Comparison of ENCODE assay signal across 20 cellular contexts in genomic region chr1:41762777-41763176, GRCh38.
DNase-seq lines count a peak whose midpoint lies in the region; ATAC-seq and TF ChIP-seq lines count a peak whose summit lies in the region.
"Had no signal": no experiment of that assay in that cellular context is flagged by ENCODE, and none has a peak within 500 bp of the region (broad histone marks: within the 10 kb centered on the region; RNA-seq: fewer than 3 reads in every experiment).

No MANE protein-coding gene starts in this region.

- CTCF ChIA-PET in IMR-90 (lab: Yijun Ruan, JAX) (no interaction called here), Caco-2 (lab: Charles Lee) (no interaction called here)

- H2BK5ac ChIP-seq in IMR-90 (ENCODE audit: low read depth, low read length, poor library complexity, severe bottlenecking) (no peak overlapping the region), neuronal stem cell (ENCODE audit: low read length) (no peak overlapping the region)

- intact Hi-C loops in Right ventricle myocardium superior (cut with DNase I), result no loop called here
- intact Hi-C loops in cardiac septum (cut with DNase I), result no loop called here
- intact Hi-C loops in IMR-90 (cut with micrococcal nuclease), result no loop called here
- intact Hi-C loops in Caco-2 (cut with micrococcal nuclease; ENCODE audit: unreplicated experiment), result no loop called here

- in situ Hi-C loops in IMR-90 (cut with MboI; ENCODE audit: low sequenced_read_pairs), result no loop called here

- TF ChIP-seq POLR2A in IMR-90 (IDR thresholded peaks at IDR 0.05; ENCODE audit: low read depth, low read length), result no peak

- H2AFZ ChIP-seq in DND-41 (ENCODE audit: low read depth, low read length), result no peak overlapping the region
- H2AFZ ChIP-seq in IMR-90 (replicated peaks; ENCODE audit: low read length, poor library complexity), result peak overlapping the region; percentile 15
- no peak overlapping the region for H2AFZ ChIP-seq in neuronal stem cell (ENCODE audit: low read length)

- H2AK9ac ChIP-seq in IMR-90 (replicated peaks; ENCODE audit: low read depth, low read length, poor library complexity), result no peak overlapping the region

- dilution Hi-C loops in IMR-90 (cut with HindIII; ENCODE audit: low sequenced_read_pairs, unreplicated experiment), result no loop called here

- H4K91ac ChIP-seq in IMR-90 (ENCODE audit: insufficient read depth, low read depth, low read length) (no peak overlapping the region), neuronal stem cell (ENCODE audit: low read depth, low read length, poor library complexity) (no peak overlapping the region)

- no peak overlapping the region for H3K56ac ChIP-seq in IMR-90 (ENCODE audit: extremely low read depth, insufficient read depth, low read length)

- no peak overlapping the region for H2BK120ac ChIP-seq in IMR-90 (ENCODE audit: low read depth, low read length)
- no peak overlapping the region for H2BK120ac ChIP-seq in neuronal stem cell (ENCODE audit: low read depth, low read length)

- WGBS in IMR-90 (ENCODE audit: extremely low coverage in 2 of 2, insufficient read length in 1 of 2), 2 experiments, result no CpG with 5 or more reads among the region's 1 CpG
- WGBS in neuronal stem cell (ENCODE audit: extremely low coverage in 2 of 2, insufficient read length in 2 of 2, insufficient replicate concordance in 1 of 2), 2 donors, result no CpG with 5 or more reads among the region's 1 CpG

- no peak overlapping the region for H2BK20ac ChIP-seq in IMR-90 (ENCODE audit: low read depth, low read length)

- ATAC-seq in Right ventricle myocardium superior (ENCODE audit: poor library complexity) (peak; percentile 19), DND-41 (ENCODE audit: insufficient read depth, low read depth) (no peak), IMR-90 (ENCODE audit: low read depth) (no peak), GM19452 (IDR thresholded peaks at IDR 0.05; ENCODE audit: unreplicated experiment) (no peak)
- ATAC-seq: A549; CD8-positive, alpha-beta T cell had no signal

- 0 out of 2 replicates have a peak, but pooled peaks cover 5% of the 10 kb centered on the region for H3K9me1 ChIP-seq in IMR-90 (ENCODE audit: insufficient read depth, low read length)

- H3K36me3 Mint-ChIP-seq in type B pancreatic cell (peaks cover under 1% of the 10 kb centered on the region), Caco-2 (ENCODE audit: insufficient read depth, unreplicated experiment) (no peaks in the 10 kb centered on the region)
- H3K36me3 Mint-ChIP-seq: CD8-positive, alpha-beta T cell had no signal

- H3K27me3 ChIP-seq in DND-41 (ENCODE audit: insufficient read depth, low read length, poor library complexity) (no peaks in the 10 kb centered on the region), IMR-90 (ENCODE audit: control insufficient read depth, insufficient read depth, low read length) (peaks cover 6% of the 10 kb centered on the region; the same call in 1 of the 2 replicates), neuronal stem cell (ENCODE audit: control insufficient read depth in 3 of 3, insufficient read depth in 3 of 3, low read depth in 1 of 3, low read length in 3 of 3) (no peaks in the 10 kb centered on the region), Caco-2 (replicated peaks; ENCODE audit: control insufficient read depth, insufficient read depth, low read length) (no peaks in the 10 kb centered on the region)
- H3K27me3 ChIP-seq: BLaER1 treated with 17β-estradiol and CSF1 and Interleukin-3, amounts not matched to agents 10 nM and 100 nM had no signal

- H3K27me3 Mint-ChIP-seq in type B pancreatic cell (peaks cover 33% of the 10 kb centered on the region), Caco-2 (ENCODE audit: insufficient read depth, unreplicated experiment) (peaks cover 13% of the 10 kb centered on the region)
- H3K27me3 Mint-ChIP-seq: B cell; CD4-positive, alpha-beta T cell had no signal

- peak; percentile 50 for DNase-seq in Right ventricle myocardium superior
- DNase-seq in cardiac septum (ENCODE audit: low spot score), result no peak
- no peak for DNase-seq in DND-41
- DNase-seq in IMR-90, result no peak
- no peak for DNase-seq in neuronal stem cell (ENCODE audit: low spot score)
- DNase-seq in type B pancreatic cell (ENCODE audit: extremely low spot score, unreplicated experiment), result no peak
- no peak for DNase-seq in Caco-2
- DNase-seq: AML-193; CD4-positive, alpha-beta T cell; CD8-positive, alpha-beta T cell; DMS 273 treated with DMSO at 0.1 percent for 48 hours; DMS153; DMS79; GF-D8 had no signal

- H3K4me1 ChIP-seq in DND-41 (ENCODE audit: insufficient read depth, low read length) (peaks cover 4% of the 10 kb centered on the region; the same call in 1 of the 2 replicates), IMR-90 (ENCODE audit: control insufficient read depth, insufficient read depth, low read length) (no peaks in the 10 kb centered on the region), neuronal stem cell (ENCODE audit: control insufficient read depth in 2 of 2, insufficient read depth in 1 of 2, low read depth in 1 of 2, low read length in 2 of 2) (peaks cover 2 to 4% of the 10 kb centered on the region in 2 donors), Caco-2 (no peaks in the 10 kb centered on the region)
- H3K4me1 ChIP-seq: A549 had no signal

- H3K14ac ChIP-seq in IMR-90 (replicated peaks; ENCODE audit: low read depth, low read length) (no peak overlapping the region), neuronal stem cell (ENCODE audit: low read length) (no peak overlapping the region)

- no peaks in the 10 kb centered on the region for H3K79me1 ChIP-seq in IMR-90 (ENCODE audit: low read depth in 1 of 2, low read length in 2 of 2)
- no peaks in the 10 kb centered on the region for H3K79me1 ChIP-seq in neuronal stem cell (ENCODE audit: low read depth, low read length)

- H3K4me3 Mint-ChIP-seq in type B pancreatic cell (no peak overlapping the region), Caco-2 (ENCODE audit: unreplicated experiment) (no peak overlapping the region)
- H3K4me3 Mint-ChIP-seq: B cell; CD4-positive, alpha-beta T cell; CD8-positive, alpha-beta T cell had no signal

- H2BK12ac ChIP-seq in neuronal stem cell (ENCODE audit: low read length), result no peak overlapping the region

- H3K9ac ChIP-seq in DND-41 (ENCODE audit: low read depth, low read length) (no peak overlapping the region), IMR-90 (ENCODE audit: low read depth, low read length) (no peak overlapping the region), neuronal stem cell (ENCODE audit: low read depth, low read length, poor library complexity) (no peak overlapping the region)
- H3K9ac ChIP-seq: BLaER1 treated with 17β-estradiol and CSF1 and Interleukin-3, amounts not matched to agents 10 nM and 100 nM had no signal

- no peak overlapping the region for H4K5ac ChIP-seq in IMR-90 (ENCODE audit: low read depth, low read length)

- H4K20me1 ChIP-seq in DND-41 (ENCODE audit: insufficient read depth, low read length), result peaks cover 52% of the 10 kb centered on the region
- H4K20me1 ChIP-seq in IMR-90 (ENCODE audit: insufficient read depth, low read length), result no peaks in the 10 kb centered on the region
- H4K20me1 ChIP-seq: BLaER1 treated with 17β-estradiol and CSF1 and Interleukin-3, amounts not matched to agents 10 nM and 100 nM had no signal

- TF ChIP-seq CTCF in DND-41 (IDR thresholded peaks at IDR 0.05; ENCODE audit: borderline replicate concordance, extremely low read depth, low read length, poor library complexity, severe bottlenecking) (no peak), IMR-90 (conservative IDR thresholded peaks at IDR 0.05; ENCODE audit: low read depth, low read length) (no peak), type B pancreatic cell (conservative IDR thresholded peaks at IDR 0.05) (no peak), Caco-2 (IDR thresholded peaks at IDR 0.05; ENCODE audit: insufficient read depth in 1 of 2, low read depth in 1 of 2, low read length in 1 of 2, severe bottlenecking in 1 of 2, unreplicated experiment in 1 of 2) (no peak)

- POLR2A ChIA-PET in IMR-90 (lab: Charles Lee; ENCODE audit: unreplicated experiment) (no interaction called here), Caco-2 (lab: Charles Lee) (no interaction called here)

- 0 out of 2 replicates have a peak overlapping the region, but pooled peaks have one; percentile 4 for H3K27ac ChIP-seq in DND-41 (ENCODE audit: low read length)
- no peak overlapping the region for H3K27ac ChIP-seq in IMR-90 (ENCODE audit: insufficient read depth, low read length)
- no peak overlapping the region for H3K27ac ChIP-seq in neuronal stem cell (replicated peaks; ENCODE audit: low read length)
- H3K27ac ChIP-seq: 22Rv1; A549; BLaER1 treated with 17β-estradiol and CSF1 and Interleukin-3, amounts not matched to agents 10 nM and 100 nM; C4-2B had no signal

- H3K4me3 ChIP-seq in DND-41 (ENCODE audit: low read depth in 1 of 2, low read length in 2 of 2), result no peak overlapping the region
- H3K4me3 ChIP-seq in IMR-90 (ENCODE audit: insufficient read depth, low read depth, low read length), result no peak overlapping the region
- no peak overlapping the region for H3K4me3 ChIP-seq in neuronal stem cell (ENCODE audit: low read length in 2 of 2)
- no peak overlapping the region for H3K4me3 ChIP-seq in Caco-2 (ENCODE audit: low read depth, low read length)
- H3K4me3 ChIP-seq: A549 had no signal

- BruUV-seq in IMR-90 (replicated peaks; lab: Mats Ljungman, UMichigan), result no TSS peak
- no TSS peak for BruUV-seq in Caco-2 (replicated peaks; lab: Mats Ljungman, UMichigan)

- H3K27ac Mint-ChIP-seq in type B pancreatic cell (no peak overlapping the region), Caco-2 (ENCODE audit: unreplicated experiment) (no peak overlapping the region)
- H3K27ac Mint-ChIP-seq: B cell; CD4-positive, alpha-beta T cell; CD8-positive, alpha-beta T cell had no signal

- H2BK15ac ChIP-seq in IMR-90 (ENCODE audit: low read depth, low read length), result no peak overlapping the region
- H2BK15ac ChIP-seq in neuronal stem cell (ENCODE audit: low read length), result no peak overlapping the region

- H3K79me2 ChIP-seq in DND-41 (ENCODE audit: insufficient read depth, low read length), result peaks cover 100% of the 10 kb centered on the region

- H3K18ac ChIP-seq in IMR-90 (ENCODE audit: low read depth, low read length) (no peak overlapping the region), neuronal stem cell (ENCODE audit: low read length) (no peak overlapping the region)

- peaks cover 19% of the 10 kb centered on the region for H3K4me1 Mint-ChIP-seq in type B pancreatic cell (ENCODE audit: unreplicated experiment)
- H3K4me1 Mint-ChIP-seq in Caco-2 (ENCODE audit: low read depth, unreplicated experiment), result no peaks in the 10 kb centered on the region

- no peak overlapping the region for H3K4ac ChIP-seq in IMR-90 (ENCODE audit: low read depth, low read length)
- H3K4ac ChIP-seq in neuronal stem cell (ENCODE audit: low read length), result no peak overlapping the region

- H3K36me3 ChIP-seq in DND-41 (ENCODE audit: insufficient read depth, low read length) (peaks cover 38% of the 10 kb centered on the region), IMR-90 (ENCODE audit: control insufficient read depth, insufficient read depth, low read length) (no peaks in the 10 kb centered on the region), neuronal stem cell (replicated peaks in 1 of 2; ENCODE audit: control insufficient read depth in 2 of 2, insufficient read depth in 2 of 2, low read length in 2 of 2) (no peaks in the 10 kb centered on the region), Caco-2 (ENCODE audit: control insufficient read depth, insufficient read depth, low read length) (no peaks in the 10 kb centered on the region)

- H3K23ac ChIP-seq in IMR-90 (ENCODE audit: low read depth, low read length) (no peak overlapping the region), neuronal stem cell (ENCODE audit: low read depth, low read length, poor library complexity) (no peak overlapping the region)

- no peak overlapping the region for H3K4me2 ChIP-seq in DND-41 (ENCODE audit: insufficient read depth, low read length)
- no peak overlapping the region for H3K4me2 ChIP-seq in IMR-90 (ENCODE audit: low read depth, low read length)
- H3K4me2 ChIP-seq in neuronal stem cell (ENCODE audit: insufficient read depth, low read length, poor library complexity, severe bottlenecking), result no peak overlapping the region
- H3K4me2 ChIP-seq: A549 had no signal

- peaks cover 1% of the 10 kb centered on the region for H3K9me3 Mint-ChIP-seq in type B pancreatic cell
- H3K9me3 Mint-ChIP-seq in Caco-2 (ENCODE audit: unreplicated experiment), result peaks cover 15% of the 10 kb centered on the region
- H3K9me3 Mint-ChIP-seq: CD8-positive, alpha-beta T cell had no signal

- H4K8ac ChIP-seq in IMR-90 (ENCODE audit: low read depth in 2 of 2, low read length in 2 of 2) (no peak overlapping the region), neuronal stem cell (ENCODE audit: low read depth, low read length) (no peak overlapping the region)

- H3K9me3 ChIP-seq in DND-41 (ENCODE audit: insufficient read depth, low read length, severe bottlenecking) (peaks cover 20% of the 10 kb centered on the region), IMR-90 (ENCODE audit: control insufficient read depth, insufficient read depth, low read length) (no peaks in the 10 kb centered on the region), neuronal stem cell (replicated peaks in 1 of 2; ENCODE audit: control insufficient read depth in 2 of 2, insufficient read depth in 1 of 2, low read depth in 1 of 2, low read length in 2 of 2) (peaks cover 0 to 4% of the 10 kb centered on the region in 2 donors), Caco-2 (no peaks in the 10 kb centered on the region)
- H3K9me3 ChIP-seq: A549 had no signal

- no peak for TF ChIP-seq RAD21 in IMR-90 (IDR thresholded peaks at IDR 0.05; ENCODE audit: low read length)

- H2AK5ac ChIP-seq in IMR-90 (ENCODE audit: low read depth, low read length), result no peak overlapping the region
- peak overlapping the region; percentile 5 for H2AK5ac ChIP-seq in neuronal stem cell (ENCODE audit: low read depth, low read length)
